Comparison of ENCODE assay signal across 1 cellular context in genomic region chr1:228152097-228152917, GRCh38.
TF ChIP-seq lines count a peak whose summit lies in the region.

No MANE protein-coding gene starts in this region.

TF ChIP-seq in HEK293, 187 proteins besides CTCF, POLR2A, EP300 and RAD21 (continued from another document):
- TF ChIP-seq, protein P1, sequence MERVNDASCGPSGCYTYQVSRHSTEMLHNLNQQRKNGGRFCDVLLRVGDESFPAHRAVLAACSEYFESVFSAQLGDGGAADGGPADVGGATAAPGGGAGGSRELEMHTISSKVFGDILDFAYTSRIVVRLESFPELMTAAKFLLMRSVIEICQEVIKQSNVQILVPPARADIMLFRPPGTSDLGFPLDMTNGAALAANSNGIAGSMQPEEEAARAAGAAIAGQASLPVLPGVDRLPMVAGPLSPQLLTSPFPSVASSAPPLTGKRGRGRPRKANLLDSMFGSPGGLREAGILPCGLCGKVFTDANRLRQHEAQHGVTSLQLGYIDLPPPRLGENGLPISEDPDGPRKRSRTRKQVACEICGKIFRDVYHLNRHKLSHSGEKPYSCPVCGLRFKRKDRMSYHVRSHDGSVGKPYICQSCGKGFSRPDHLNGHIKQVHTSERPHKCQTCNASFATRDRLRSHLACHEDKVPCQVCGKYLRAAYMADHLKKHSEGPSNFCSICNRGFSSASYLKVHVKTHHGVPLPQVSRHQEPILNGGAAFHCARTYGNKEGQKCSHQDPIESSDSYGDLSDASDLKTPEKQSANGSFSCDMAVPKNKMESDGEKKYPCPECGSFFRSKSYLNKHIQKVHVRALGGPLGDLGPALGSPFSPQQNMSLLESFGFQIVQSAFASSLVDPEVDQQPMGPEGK (tag by site-specific recombination; IDR thresholded peaks at IDR 0.05) = no peak
- no peak for TF ChIP-seq ZNF138 (tag by site-specific recombination; IDR thresholded peaks at IDR 0.05; ENCODE audit: borderline replicate concordance)
- no peak for TF ChIP-seq ZBTB8A (tag by site-specific recombination; IDR thresholded peaks at IDR 0.05)
- peak; percentile 30 for TF ChIP-seq GLIS1 (tag by site-specific recombination; IDR thresholded peaks at IDR 0.05)
- no peak for TF ChIP-seq ZNF530 (tag by site-specific recombination; IDR thresholded peaks at IDR 0.05; ENCODE audit: low read depth)
- no peak for TF ChIP-seq ZNF280D (tag by site-specific recombination; IDR thresholded peaks at IDR 0.05)
- no peak for TF ChIP-seq SP3 (tag by site-specific recombination; IDR thresholded peaks at IDR 0.05)
- TF ChIP-seq ZIC2 (tag by site-specific recombination; IDR thresholded peaks at IDR 0.05) = peak; percentile 58
- TF ChIP-seq, protein P2, sequence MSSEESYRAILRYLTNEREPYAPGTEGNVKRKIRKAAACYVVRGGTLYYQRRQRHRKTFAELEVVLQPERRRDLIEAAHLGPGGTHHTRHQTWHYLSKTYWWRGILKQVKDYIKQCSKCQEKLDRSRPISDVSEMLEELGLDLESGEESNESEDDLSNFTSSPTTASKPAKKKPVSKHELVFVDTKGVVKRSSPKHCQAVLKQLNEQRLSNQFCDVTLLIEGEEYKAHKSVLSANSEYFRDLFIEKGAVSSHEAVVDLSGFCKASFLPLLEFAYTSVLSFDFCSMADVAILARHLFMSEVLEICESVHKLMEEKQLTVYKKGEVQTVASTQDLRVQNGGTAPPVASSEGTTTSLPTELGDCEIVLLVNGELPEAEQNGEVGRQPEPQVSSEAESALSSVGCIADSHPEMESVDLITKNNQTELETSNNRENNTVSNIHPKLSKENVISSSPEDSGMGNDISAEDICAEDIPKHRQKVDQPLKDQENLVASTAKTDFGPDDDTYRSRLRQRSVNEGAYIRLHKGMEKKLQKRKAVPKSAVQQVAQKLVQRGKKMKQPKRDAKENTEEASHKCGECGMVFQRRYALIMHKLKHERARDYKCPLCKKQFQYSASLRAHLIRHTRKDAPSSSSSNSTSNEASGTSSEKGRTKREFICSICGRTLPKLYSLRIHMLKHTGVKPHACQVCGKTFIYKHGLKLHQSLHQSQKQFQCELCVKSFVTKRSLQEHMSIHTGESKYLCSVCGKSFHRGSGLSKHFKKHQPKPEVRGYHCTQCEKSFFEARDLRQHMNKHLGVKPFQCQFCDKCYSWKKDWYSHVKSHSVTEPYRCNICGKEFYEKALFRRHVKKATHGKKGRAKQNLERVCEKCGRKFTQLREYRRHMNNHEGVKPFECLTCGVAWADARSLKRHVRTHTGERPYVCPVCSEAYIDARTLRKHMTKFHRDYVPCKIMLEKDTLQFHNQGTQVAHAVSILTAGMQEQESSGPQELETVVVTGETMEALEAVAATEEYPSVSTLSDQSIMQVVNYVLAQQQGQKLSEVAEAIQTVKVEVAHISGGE (tag by site-specific recombination; conservative IDR thresholded peaks at IDR 0.05; ENCODE audit: low read depth) = no peak
- TF ChIP-seq ZNF302 (tag by site-specific recombination; IDR thresholded peaks at IDR 0.05; ENCODE audit: low read depth) = no peak
- TF ChIP-seq ZBTB44 (tag by site-specific recombination; IDR thresholded peaks at IDR 0.05) = no peak
- TF ChIP-seq MYNN (tag by site-specific recombination; IDR thresholded peaks at IDR 0.05; ENCODE audit: borderline replicate concordance) = no peak
- TF ChIP-seq ZSCAN30 (tag by site-specific recombination; IDR thresholded peaks at IDR 0.05) = no peak
- TF ChIP-seq ZNF704 (tag by site-specific recombination; IDR thresholded peaks at IDR 0.05) = no peak
- TF ChIP-seq ZNF350 (tag by site-specific recombination; IDR thresholded peaks at IDR 0.05) = no peak
- no peak for TF ChIP-seq ZNF658 (tag by site-specific recombination; IDR thresholded peaks at IDR 0.05)
- TF ChIP-seq TCF7L2 (IDR thresholded peaks at IDR 0.05; ENCODE audit: borderline replicate concordance, low read depth, low read length) = no peak
- TF ChIP-seq, protein P3, sequence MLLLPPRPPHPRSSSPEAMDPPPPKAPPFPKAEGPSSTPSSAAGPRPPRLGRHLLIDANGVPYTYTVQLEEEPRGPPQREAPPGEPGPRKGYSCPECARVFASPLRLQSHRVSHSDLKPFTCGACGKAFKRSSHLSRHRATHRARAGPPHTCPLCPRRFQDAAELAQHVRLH (tag by site-specific recombination; IDR thresholded peaks at IDR 0.05) = no peak
- peak; percentile 53 for TF ChIP-seq KLF1 (tag by site-specific recombination; IDR thresholded peaks at IDR 0.05)
- TF ChIP-seq OSR2 (tag by site-specific recombination; IDR thresholded peaks at IDR 0.05) = no peak
